In the genomic region with DNA sequence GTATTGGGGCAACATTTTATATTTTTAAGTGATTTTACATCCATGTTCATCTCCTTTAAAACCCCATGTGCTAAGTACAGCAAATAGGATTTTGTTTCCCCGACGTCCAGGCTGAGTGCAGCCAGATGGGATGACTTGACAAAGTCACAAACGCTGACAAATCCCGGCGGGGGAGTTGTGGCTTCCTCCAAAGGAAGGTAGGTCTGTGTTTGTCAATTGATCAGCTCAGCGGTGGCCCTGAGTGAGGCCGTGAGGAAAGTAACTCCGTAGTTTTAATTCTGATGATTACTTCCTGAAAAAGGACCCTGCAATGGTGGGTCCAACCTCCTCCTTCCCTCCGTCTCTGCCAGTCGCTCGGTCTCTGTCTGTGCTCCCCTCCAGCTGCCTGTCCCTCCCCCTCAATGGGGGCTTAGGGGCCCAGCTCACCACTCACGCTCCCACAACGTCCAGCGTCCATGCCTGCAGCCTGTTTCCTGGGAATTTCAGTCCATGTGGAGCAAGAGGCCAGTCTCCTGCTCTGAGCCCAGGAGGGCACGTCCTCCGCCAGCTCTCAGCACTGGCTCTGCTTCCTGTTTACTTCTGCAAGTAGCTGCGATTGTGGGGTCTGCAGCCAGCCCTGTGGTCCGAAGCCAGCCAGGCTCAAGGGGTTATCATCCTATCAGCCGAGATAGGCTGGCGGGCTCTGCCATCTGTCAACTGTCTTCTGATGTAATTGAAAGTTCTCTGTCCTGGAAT, we compare ENCODE assay signal across 10 cellular contexts.
DNase-seq lines count a peak whose midpoint lies in the region; ATAC-seq and TF ChIP-seq lines count a peak whose summit lies in the region.
"Had no signal": no experiment of that assay in that cellular context is flagged by ENCODE, and none has a peak within 500 bp of the region (broad histone marks: within the 10 kb centered on the region; RNA-seq: fewer than 3 reads in every experiment).

No MANE protein-coding gene starts in this region.

- no peak overlapping the region for H3K4me2 ChIP-seq in mesenchymal stem cell (ENCODE audit: low read length, poor library complexity, severe bottlenecking)

- H4K91ac ChIP-seq in mesenchymal stem cell (ENCODE audit: low read length) = peak overlapping the region; percentile 98

- H3K4me1 ChIP-seq in endodermal cell (ENCODE audit: control insufficient read depth, insufficient read depth, low read length) = peaks cover 14% of the 10 kb centered on the region
- H3K4me1 ChIP-seq in mesenchymal stem cell (ENCODE audit: control insufficient read depth, insufficient read depth, low read depth, low read length) = peaks cover 3% of the 10 kb centered on the region
- H3K4me1 ChIP-seq in urinary bladder (ENCODE audit: insufficient read depth) = no peaks in the 10 kb centered on the region
- no peaks in the 10 kb centered on the region for H3K4me1 ChIP-seq in HAP-1

- peaks cover 2% of the 10 kb centered on the region for H3K4me1 Mint-ChIP-seq in activated T-cell treated with anti-CD3 and anti-CD28 coated beads, Interleukin-2, amount 50 U/mL, for 24 hours (ENCODE audit: low read depth)
- peaks cover 38% of the 10 kb centered on the region for H3K4me1 Mint-ChIP-seq in endodermal cell

- no peak overlapping the region for H2BK5ac ChIP-seq in mesenchymal stem cell (ENCODE audit: low read depth, low read length, poor library complexity, severe bottlenecking)

- no peak overlapping the region for H3K4me3 Mint-ChIP-seq in activated T-cell treated with anti-CD3 and anti-CD28 coated beads, Interleukin-2, amount 50 U/mL, for 24 hours
- peak overlapping the region; percentile 48 for H3K4me3 Mint-ChIP-seq in endodermal cell

- peaks cover 49% of the 10 kb centered on the region for H3K27me3 ChIP-seq in endodermal cell (ENCODE audit: control insufficient read depth, insufficient read depth, low read length, poor library complexity, severe bottlenecking)
- H3K27me3 ChIP-seq in mesenchymal stem cell (ENCODE audit: control insufficient read depth in 1 of 2, insufficient read depth in 1 of 2, low read length in 2 of 2) = peaks cover 65 to 82% of the 10 kb centered on the region in 2 experiments
- peaks cover 27% of the 10 kb centered on the region; the same call in 1 of the 2 replicates for H3K27me3 ChIP-seq in HAP-1 (ENCODE audit: low read depth)

- peak overlapping the region; percentile 46 for H2AFZ ChIP-seq in mesenchymal stem cell (ENCODE audit: low read depth, low read length)

- DNase-seq in activated T-cell treated with anti-CD3 and anti-CD28 coated beads, Interleukin-2, amount 50 U/mL, for 24 hours = peak; percentile 15
- no peak for DNase-seq in activated T-cell treated with anti-CD3 and anti-CD28 coated beads, Interleukin-2, amount 50 U/mL, for 48 hours
- DNase-seq in endodermal cell (peak; percentile 82), mesenchymal stem cell (peak; percentile 90), GM19240 (ENCODE audit: insufficient read length, low spot score) (no peak), HAP-1 (ENCODE audit: low spot score in 2 of 2) (no peak)
- DNase-seq: NK-92 treated with Interleukin-12 subunit alpha and Interleukin-12 subunit beta, amount 100 ng/mL, for 24 hours; stimulated activated CD4-positive, alpha-beta T cell treated with anti-CD3 and anti-CD28 coated beads, Interleukin-15, amount 100 ng/mL, for 24 hours had no signal

- peak overlapping the region; percentile 99 for H2BK120ac ChIP-seq in mesenchymal stem cell (ENCODE audit: low read depth, low read length)

- TF ChIP-seq CTCF in endodermal cell (conservative IDR thresholded peaks at IDR 0.05) = no peak

- peak overlapping the region; percentile 87 to 94 for H2BK12ac ChIP-seq in mesenchymal stem cell (ENCODE audit: low read length in 2 of 2)

- 17 to 38% methylated on average over 9 to 20 of the region's 20 CpGs for WGBS in endodermal cell (ENCODE audit: insufficient coverage in 1 of 2, insufficient read length in 1 of 2), 2 experiments
- WGBS in mesenchymal stem cell = 3% methylated on average over 19 of the region's 20 CpGs
- WGBS in urinary bladder = 12% methylated on average over 20 of the region's 20 CpGs

- peaks cover 64% of the 10 kb centered on the region for H3K27me3 Mint-ChIP-seq in activated T-cell treated with anti-CD3 and anti-CD28 coated beads, Interleukin-2, amount 50 U/mL, for 24 hours
- H3K27me3 Mint-ChIP-seq in endodermal cell (ENCODE audit: insufficient read depth) = peaks cover 37% of the 10 kb centered on the region

- peak overlapping the region; percentile 92 to 97 for H3K18ac ChIP-seq in mesenchymal stem cell (ENCODE audit: low read depth in 1 of 2, low read length in 2 of 2)

- H3K9me3 ChIP-seq in endodermal cell (ENCODE audit: control insufficient read depth, low read length) (no peaks in the 10 kb centered on the region), mesenchymal stem cell (ENCODE audit: control insufficient read depth, low read length) (no peaks in the 10 kb centered on the region), HAP-1 (no peaks in the 10 kb centered on the region)

- in situ Hi-C loops in HAP-1 (cut with MboI; ENCODE audit: low sequenced_read_pairs) = no loop called here

- H3K36me3 ChIP-seq in endodermal cell (ENCODE audit: control insufficient read depth, insufficient read depth, low read length) = no peaks in the 10 kb centered on the region
- H3K36me3 ChIP-seq in mesenchymal stem cell (ENCODE audit: control insufficient read depth in 1 of 2, insufficient read depth in 2 of 2, low read depth in 1 of 2, low read length in 2 of 2) = no peaks in the 10 kb centered on the region
- H3K36me3 ChIP-seq in urinary bladder (ENCODE audit: insufficient read depth) = no peaks in the 10 kb centered on the region
- H3K36me3 ChIP-seq in HAP-1 (replicated peaks) = no peaks in the 10 kb centered on the region

- no peaks in the 10 kb centered on the region for H3K79me1 ChIP-seq in mesenchymal stem cell (replicated peaks; ENCODE audit: low read length, poor library complexity, severe bottlenecking)

- no peak overlapping the region for H3K27ac Mint-ChIP-seq in activated T-cell treated with anti-CD3 and anti-CD28 coated beads, Interleukin-2, amount 50 U/mL, for 24 hours
- H3K27ac Mint-ChIP-seq in endodermal cell = peak overlapping the region; percentile 95

- H3K14ac ChIP-seq in mesenchymal stem cell (ENCODE audit: low read length in 2 of 2) = peak overlapping the region in 1 of 2 experiments; percentile 87

- H3K23ac ChIP-seq in mesenchymal stem cell (ENCODE audit: low read length in 2 of 2) = no peak overlapping the region

- no peaks in the 10 kb centered on the region for H3K9me3 Mint-ChIP-seq in activated T-cell treated with anti-CD3 and anti-CD28 coated beads, Interleukin-2, amount 50 U/mL, for 24 hours
- H3K9me3 Mint-ChIP-seq in endodermal cell = no peaks in the 10 kb centered on the region

- H2BK15ac ChIP-seq in mesenchymal stem cell (ENCODE audit: low read depth, poor library complexity, severe bottlenecking) = peak overlapping the region; percentile 96

- H3K27ac ChIP-seq in endodermal cell (ENCODE audit: low read depth, low read length) (no peak overlapping the region), mesenchymal stem cell (ENCODE audit: low read length, poor library complexity, severe bottlenecking) (no peak overlapping the region), urinary bladder (ENCODE audit: low read depth) (peak overlapping the region; percentile 70)

- H3K4ac ChIP-seq in mesenchymal stem cell (ENCODE audit: low read depth in 1 of 2, low read length in 2 of 2) = peak overlapping the region; percentile 92 to 96

- H3K4me3 ChIP-seq in endodermal cell (ENCODE audit: low read length) (peak overlapping the region; percentile 42), mesenchymal stem cell (ENCODE audit: insufficient read depth in 1 of 2, low read depth in 1 of 2, low read length in 2 of 2) (no peak overlapping the region), urinary bladder (ENCODE audit: low read depth, low read length) (peak overlapping the region; percentile 9), HAP-1 (no peak overlapping the region)

- peak overlapping the region; percentile 99 for H4K8ac ChIP-seq in mesenchymal stem cell (ENCODE audit: low read length)

- H2AK5ac ChIP-seq in mesenchymal stem cell (ENCODE audit: low read length, severe bottlenecking) = no peak overlapping the region

- ATAC-seq in HG03039 (IDR thresholded peaks at IDR 0.05; ENCODE audit: unreplicated experiment) = no peak

- H3K36me3 Mint-ChIP-seq in activated T-cell treated with anti-CD3 and anti-CD28 coated beads, Interleukin-2, amount 50 U/mL, for 24 hours (ENCODE audit: low read depth) = no peaks in the 10 kb centered on the region
- no peaks in the 10 kb centered on the region for H3K36me3 Mint-ChIP-seq in endodermal cell (ENCODE audit: low read depth)

- H3K9ac ChIP-seq in endodermal cell (ENCODE audit: extremely low read depth, low read length, poor library complexity, severe bottlenecking) (no peak overlapping the region), mesenchymal stem cell (ENCODE audit: low read length) (no peak overlapping the region)

Comparison
In these comparisons a context has a peak if more than half of its experiments do, and no peak if none do; other contexts are left out.
1. DNase-seq: peak in activated T-cell treated with anti-CD3 and anti-CD28 coated beads, Interleukin-2, amount 50 U/mL, for 24 hours (single experiment), endodermal cell (single experiment) and mesenchymal stem cell (single experiment); none in activated T-cell treated with anti-CD3 and anti-CD28 coated beads, Interleukin-2, amount 50 U/mL, for 48 hours (0 of 2), GM19240 (single experiment) and HAP-1 (0 of 2).
2. H3K4me3 ChIP-seq: peak in endodermal cell (single experiment) and urinary bladder (single experiment); none in mesenchymal stem cell (0 of 2) and HAP-1 (single experiment).